In genomic region chr4:10106421-10107039, GRCh38 we compare ENCODE assay signal across 8 cellular contexts. TPM values are rescaled to one million over a fixed set of nuclear protein-coding genes. Genes with fewer than 3 reads are reported as not detected.
DNase-seq lines count a peak whose midpoint lies in the region; ATAC-seq and TF ChIP-seq lines count a peak whose summit lies in the region.

No MANE protein-coding gene starts in this region.

- H3K4me1 ChIP-seq in adipocyte (ENCODE audit: control insufficient read depth, insufficient read depth, low read length) (peaks cover 74% of the 10 kb centered on the region), right atrium auricular region (peaks cover 0 to 100% of the 10 kb centered on the region in 2 donors), smooth muscle cell (ENCODE audit: low read depth) (peaks cover 58% of the 10 kb centered on the region)

- H3K27me3 ChIP-seq in adipocyte (replicated peaks; ENCODE audit: control insufficient read depth, insufficient read depth, low read length) = no peaks in the 10 kb centered on the region
- no peaks in the 10 kb centered on the region for H3K27me3 ChIP-seq in right atrium auricular region
- H3K27me3 ChIP-seq in smooth muscle cell (ENCODE audit: low read depth) = no peaks in the 10 kb centered on the region

- peaks cover 35% of the 10 kb centered on the region for H3F3A ChIP-seq in smooth muscle cell (ENCODE audit: low read depth)

- in situ Hi-C loops in G401 (cut with HindIII; ENCODE audit: low sequenced_read_pairs) = no loop called here

- H3K36me3 ChIP-seq in adipocyte (ENCODE audit: control insufficient read depth, insufficient read depth, low read length, severe bottlenecking) = peaks cover 51% of the 10 kb centered on the region
- H3K36me3 ChIP-seq in right atrium auricular region = peaks cover 60% of the 10 kb centered on the region
- no peaks in the 10 kb centered on the region for H3K36me3 ChIP-seq in smooth muscle cell (ENCODE audit: low read depth)

- H3K9ac ChIP-seq in adipocyte (ENCODE audit: low read length) (peak overlapping the region; percentile 81), smooth muscle cell (ENCODE audit: low read depth) (peak overlapping the region; percentile 48)

- WGBS in smooth muscle cell (ENCODE audit: low lambda C conversion rate) = 24% methylated on average over 13 of the region's 13 CpGs

- ATAC-seq in HG03139 (IDR thresholded peaks at IDR 0.05; ENCODE audit: unreplicated experiment) (no peak), GM19324 (IDR thresholded peaks at IDR 0.05; ENCODE audit: low FRiP score, unreplicated experiment) (no peak)

- H3K27ac ChIP-seq in right atrium auricular region = peak overlapping the region; percentile 90 to 97
- peak overlapping the region; percentile 89 for H3K27ac ChIP-seq in smooth muscle cell (ENCODE audit: low read depth)

- peaks cover 94% of the 10 kb centered on the region for H3K79me2 ChIP-seq in smooth muscle cell (ENCODE audit: low read depth)

- H3K4me3 ChIP-seq in adipocyte (ENCODE audit: low read length) = peak overlapping the region; percentile 57
- peak overlapping the region in 1 of 2 donors; percentile 27 for H3K4me3 ChIP-seq in right atrium auricular region
- H3K4me3 ChIP-seq in smooth muscle cell = no peak overlapping the region

- no peak overlapping the region for H2AFZ ChIP-seq in smooth muscle cell (ENCODE audit: low read depth)

- H3K9me3 ChIP-seq in adipocyte (ENCODE audit: control insufficient read depth, low read length) = no peaks in the 10 kb centered on the region
- H3K9me3 ChIP-seq in right atrium auricular region = no peaks in the 10 kb centered on the region
- H3K9me3 ChIP-seq in smooth muscle cell (replicated peaks; ENCODE audit: low read depth) = no peaks in the 10 kb centered on the region

- peak; percentile 28 for DNase-seq in GOT3 (lab: John Stamatoyannopoulos, UW)
- DNase-seq in SW480 (ENCODE audit: low spot score) = peak; percentile 59
- peak; percentile 96 for DNase-seq in adipocyte (ENCODE audit: low read depth)
- peak; percentile 97 for DNase-seq in right atrium auricular region (ENCODE audit: low spot score)
- peak; percentile 29 for DNase-seq in smooth muscle cell (lab: John Stamatoyannopoulos, UW; ENCODE audit: unreplicated experiment)
- DNase-seq in G401 (ENCODE audit: low spot score) = no peak

- no peak for TF ChIP-seq CTCF in right atrium auricular region (IDR thresholded peaks at IDR 0.05)
- TF ChIP-seq CTCF in smooth muscle cell (IDR thresholded peaks at IDR 0.05; ENCODE audit: borderline replicate concordance, insufficient read depth, poor library complexity, severe bottlenecking) = no peak

- H4K20me1 ChIP-seq in smooth muscle cell (ENCODE audit: low read depth) = peaks cover 100% of the 10 kb centered on the region

- H3K4me2 ChIP-seq in smooth muscle cell = peak overlapping the region; percentile 78

RNA-seq across cellular contexts. Expression of gene WDR1, which starts 10.1 kb away (rescaled TPM):
- total RNA-seq in right atrium auricular region (100 to 1,000 TPM; 109 to 216 TPM), smooth muscle cell (224 and 259 TPM in 2 replicates)
- 273 and 283 TPM in 2 replicates for polyA plus RNA-seq in smooth muscle cell
- total RNA-seq in G401 (2014; rRNA removed; shearing (Covaris generic)) = 300 and 383 TPM in 2 replicates
